ENCODE assay signal across 10 cellular contexts in genomic region chr12:70317781-70318180, GRCh38. TPM values are rescaled to one million over a fixed set of nuclear protein-coding genes. Genes with fewer than 3 reads are reported as not detected.
DNase-seq lines count a peak whose midpoint lies in the region; ATAC-seq, FAIRE-seq and TF ChIP-seq lines count a peak whose summit lies in the region.
"Had no signal": no experiment of that assay in that cellular context is flagged by ENCODE, and none has a peak within 500 bp of the region (broad histone marks: within the 10 kb centered on the region; RNA-seq: fewer than 3 reads in every experiment).

No MANE protein-coding gene starts in this region.

- no peak for FAIRE-seq in frontal cortex (lab: Jason Lieb, UNC)

- TF ChIP-seq CTCF in choroid plexus epithelial cell (conservative IDR thresholded peaks at IDR 0.05; ENCODE audit: low read depth, low read length), result no peak

- ATAC-seq in GM18511 (IDR thresholded peaks at IDR 0.05; ENCODE audit: unreplicated experiment) (peak; percentile 96), GM21717 (IDR thresholded peaks at IDR 0.05; ENCODE audit: unreplicated experiment) (peak; percentile 91), HG03565 (IDR thresholded peaks at IDR 0.05; ENCODE audit: unreplicated experiment) (peak; percentile 93)

- H3K4me3 ChIP-seq in choroid plexus epithelial cell (ENCODE audit: low read depth, low read length), result no peak overlapping the region
- H3K4me3 ChIP-seq: heart right ventricle, vagina had no signal

- peak; percentile 24 for DNase-seq in choroid plexus epithelial cell (ENCODE audit: low read depth)
- DNase-seq in frontal cortex (ENCODE audit: low spot score in 2 of 2), result no peak
- DNase-seq in SW480 (ENCODE audit: low spot score), result no peak
- DNase-seq in NCI-H187 treated with DMSO at 0.1 percent for 48 hours (lab: John Stamatoyannopoulos, UW), result no peak
- DNase-seq in HT-29 (ENCODE audit: low spot score), result no peak
- DNase-seq: heart right ventricle had no signal

RNA-seq across cellular contexts. Expression of gene KCNMB4, which starts 48.3 kb away (rescaled TPM):
- total RNA-seq in frontal cortex, result 54.2 TPM
- 0.58 and 1.3 TPM in 2 replicates for total RNA-seq in HT-29 (2014; rRNA removed; shearing (Covaris generic))

Comparison
In these comparisons a context has a peak if more than half of its experiments do, and no peak if none do; other contexts are left out.
1. RNA of gene KCNMB4, which starts 48.3 kb away (total RNA-seq): 54.2 TPM in frontal cortex (single experiment); 0.58 to 1.3 TPM in HT-29; every median in the first group is over 10 times any median in the second.
2. Peak in every context shown above with its lines, with median percentiles within 50 percentile points of each other: ATAC-seq.